ENCODE assay signal across 25 cellular contexts in genomic region chr6:133399426-133399825, GRCh38.
DNase-seq lines count a peak whose midpoint lies in the region; FAIRE-seq and TF ChIP-seq lines count a peak whose summit lies in the region.
"Had no signal": no experiment of that assay in that cellular context is flagged by ENCODE, and none has a peak within 500 bp of the region (broad histone marks: within the 10 kb centered on the region; RNA-seq: fewer than 3 reads in every experiment).

No MANE protein-coding gene starts in this region.

- no peak for FAIRE-seq in small intestine (lab: Jason Lieb, UNC)
- FAIRE-seq: A204.1, D721Med, GM12891, GM18507 had no signal

- H3K4me1 ChIP-seq in small intestine (ENCODE audit: control insufficient read depth in 2 of 2, insufficient read depth in 1 of 2, low read depth in 1 of 2, low read length in 1 of 2): no peaks in the 10 kb centered on the region
- H3K4me1 ChIP-seq in A673 (ENCODE audit: insufficient read depth, low read length, poor library complexity, severe bottlenecking): peaks cover 2% of the 10 kb centered on the region

- peaks cover 5% of the 10 kb centered on the region for H3K9me3 Mint-ChIP-seq in chondrocyte (ENCODE audit: low read depth)
- H3K9me3 Mint-ChIP-seq in nephron: peaks cover 3% of the 10 kb centered on the region
- H3K9me3 Mint-ChIP-seq: CD4-positive, alpha-beta T cell; GM23338; H9 had no signal

- H3K36me3 Mint-ChIP-seq in chondrocyte (ENCODE audit: low read depth) (no peaks in the 10 kb centered on the region), nephron (ENCODE audit: low read depth) (peaks cover 5% of the 10 kb centered on the region)
- H3K36me3 Mint-ChIP-seq: CD14-positive monocyte; CD8-positive, alpha-beta memory T cell had no signal

- H3K4me1 Mint-ChIP-seq in chondrocyte (ENCODE audit: low read depth): peaks cover 57% of the 10 kb centered on the region
- H3K4me1 Mint-ChIP-seq in nephron: peaks cover 57% of the 10 kb centered on the region
- H3K4me1 Mint-ChIP-seq: CD14-positive monocyte; CD8-positive, alpha-beta memory T cell had no signal

- 54 to 64% (median 61%) methylated on average over 2 of the region's 2 CpGs for WGBS in small intestine, 3 donors

- intact Hi-C loops in A673 (cut with micrococcal nuclease; ENCODE audit: unreplicated experiment): no loop called here

- CTCF ChIA-PET in A673 (lab: Charles Lee): no interaction called here

- TF ChIP-seq CTCF in chondrocyte (IDR thresholded peaks at IDR 0.05) (no peak), nephron (IDR thresholded peaks at IDR 0.05; ENCODE audit: unreplicated experiment in 3 of 3) (no peak), A673 (conservative IDR thresholded peaks at IDR 0.05; ENCODE audit: low read depth, low read length) (no peak)

- H3K27ac ChIP-seq in SK-N-MC (peak overlapping the region; percentile 4; the same call in 1 of the 2 replicates), small intestine (ENCODE audit: low read depth in 1 of 2, low read length in 1 of 2) (no peak overlapping the region), A673 (ENCODE audit: low read depth, low read length, poor library complexity, severe bottlenecking) (no peak overlapping the region)
- H3K27ac ChIP-seq: 22Rv1; BLaER1 treated with 17β-estradiol and CSF1 and Interleukin-3, amounts not matched to agents 10 nM and 100 nM had no signal

- no peak for DNase-seq in SK-N-MC (ENCODE audit: low read depth, low spot score)
- no peak for DNase-seq in chondrocyte (ENCODE audit: low spot score)
- peak; percentile 34 for DNase-seq in fibroblast of peridontal ligament (ENCODE audit: extremely low read depth)
- DNase-seq in small intestine: no peak
- no peak for DNase-seq in activated effector memory CD4-positive, alpha-beta T cell treated with Interleukin-2 at 50 U/mL for 16 hours
- DNase-seq in A673 (ENCODE audit: low spot score): no peak
- DNase-seq: ACHN; AML-193; BE2C; CD4-positive, alpha-beta T cell; CD8-positive, alpha-beta memory T cell; DMS 273 treated with DMSO at 0.1 percent for 48 hours; DMS79; EL; GDM1; H9 had no signal

- H3K4me3 Mint-ChIP-seq in chondrocyte (ENCODE audit: unreplicated experiment) (no peak overlapping the region), nephron (no peak overlapping the region)
- H3K4me3 Mint-ChIP-seq: CD14-positive monocyte; CD4-positive, alpha-beta T cell; CD8-positive, alpha-beta memory T cell; GM23338; H9 had no signal

- H3K27me3 ChIP-seq in small intestine (ENCODE audit: control insufficient read depth in 2 of 2, insufficient read depth in 2 of 2, low read length in 2 of 2) (no peaks in the 10 kb centered on the region), A673 (replicated peaks; ENCODE audit: insufficient read depth, low read depth, low read length, poor library complexity) (no peaks in the 10 kb centered on the region)
- H3K27me3 ChIP-seq: BE2C; BLaER1 treated with 17β-estradiol and CSF1 and Interleukin-3, amounts not matched to agents 10 nM and 100 nM had no signal

- H3K36me3 ChIP-seq in SK-N-MC (ENCODE audit: insufficient read depth, low read length): no peaks in the 10 kb centered on the region
- no peaks in the 10 kb centered on the region for H3K36me3 ChIP-seq in small intestine (ENCODE audit: control insufficient read depth in 2 of 2, insufficient read depth in 2 of 2, low read length in 2 of 2)
- no peaks in the 10 kb centered on the region for H3K36me3 ChIP-seq in A673 (ENCODE audit: insufficient read depth, low read length, poor library complexity, severe bottlenecking)
- H3K36me3 ChIP-seq: BE2C had no signal

- H3K27me3 Mint-ChIP-seq in chondrocyte (ENCODE audit: low read depth) (no peaks in the 10 kb centered on the region), nephron (ENCODE audit: low read depth) (no peaks in the 10 kb centered on the region)
- H3K27me3 Mint-ChIP-seq: CD4-positive, alpha-beta T cell; CD8-positive, alpha-beta memory T cell had no signal

- no TSS peak for BruUV-seq in A673 (replicated peaks; lab: Mats Ljungman, UMichigan)

- no peak overlapping the region for H3K9ac ChIP-seq in SK-N-MC (ENCODE audit: insufficient read length)
- H3K9ac ChIP-seq: BLaER1 treated with 17β-estradiol and CSF1 and Interleukin-3, amounts not matched to agents 10 nM and 100 nM had no signal

- H3K9me3 ChIP-seq in SK-N-MC (ENCODE audit: low read depth, low read length) (no peaks in the 10 kb centered on the region), small intestine (ENCODE audit: control insufficient read depth, low read depth) (no peaks in the 10 kb centered on the region), A673 (ENCODE audit: low read depth, low read length, poor library complexity, severe bottlenecking) (no peaks in the 10 kb centered on the region)

- POLR2A ChIA-PET in A673 (lab: Charles Lee; ENCODE audit: low non-redundant PET): no interaction called here

- H3K4me3 ChIP-seq in SK-N-MC (no peak overlapping the region), small intestine (ENCODE audit: low read depth in 1 of 2, low read length in 2 of 2) (no peak overlapping the region), A673 (ENCODE audit: low read depth, low read length, poor library complexity, severe bottlenecking) (no peak overlapping the region)
- H3K4me3 ChIP-seq: BLaER1 treated with 17β-estradiol and CSF1 and Interleukin-3, amounts not matched to agents 10 nM and 100 nM; GM23338 had no signal

- H3K27ac Mint-ChIP-seq in chondrocyte (ENCODE audit: unreplicated experiment) (peak overlapping the region; percentile 86), nephron (peak overlapping the region in 2 of 3 experiments; percentile 20 to 53)
- H3K27ac Mint-ChIP-seq: CD14-positive monocyte; CD4-positive, alpha-beta T cell; CD8-positive, alpha-beta memory T cell; GM23338; H9 had no signal
